ENCODE assay signal across 18 cellular contexts in the genomic region with DNA sequence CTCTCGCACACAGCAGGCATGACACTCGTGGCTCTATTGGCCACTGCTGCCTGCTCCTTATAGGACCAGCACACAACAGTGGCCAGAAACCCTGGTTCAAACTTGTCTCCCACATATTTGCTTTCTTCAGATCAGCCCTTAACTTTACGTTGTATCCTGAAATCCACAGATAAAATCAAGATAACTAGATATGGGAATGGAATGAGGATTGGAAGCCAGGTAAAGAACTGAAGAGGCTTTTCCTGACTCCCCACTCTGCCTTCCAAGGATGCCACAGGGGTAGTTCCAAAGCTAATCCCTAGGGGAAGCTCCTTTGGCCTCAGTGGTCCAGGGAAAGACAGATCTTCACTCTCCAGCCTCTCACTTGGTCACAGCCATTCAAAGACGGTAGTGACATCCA.
"Had no signal": no experiment of that assay in that cellular context is flagged by ENCODE, and none has a peak within 500 bp of the region (broad histone marks: within the 10 kb centered on the region; RNA-seq: fewer than 3 reads in every experiment).

No MANE protein-coding gene starts in this region.

- H3K36me3 Mint-ChIP-seq: WTC11 had no signal

- H3K27ac Mint-ChIP-seq: activated CD8-positive, alpha-beta T cell treated with anti-CD3 and anti-CD28 coated beads, Interleukin-2, amount 10 ng/mL, durations not matched to agents 7 days and 5 days; activated naive CD4-positive, alpha-beta T cell treated with anti-CD3 and anti-CD28 coated beads for 36 hours; naive thymus-derived CD8-positive, alpha-beta T cell; neural progenitor cell; T-cell had no signal

- H3K9me3 ChIP-seq: body of pancreas, sigmoid colon, spleen, thyroid gland, upper lobe of right lung had no signal

- ATAC-seq: activated CD8-positive, alpha-beta T cell treated with anti-CD3 and anti-CD28 coated beads, Interleukin-2, amount 10 ng/mL, durations not matched to agents 7 days and 5 days; body of pancreas; foreskin keratinocyte; left lobe of liver; naive thymus-derived CD8-positive, alpha-beta T cell; T-cell; upper lobe of right lung; WTC11 had no signal

- H3K27me3 Mint-ChIP-seq: naive thymus-derived CD8-positive, alpha-beta T cell; T-cell had no signal

- H3K4me3 Mint-ChIP-seq: activated CD8-positive, alpha-beta T cell treated with anti-CD3 and anti-CD28 coated beads, Interleukin-2, amount 10 ng/mL, durations not matched to agents 7 days and 5 days; activated naive CD4-positive, alpha-beta T cell treated with anti-CD3 and anti-CD28 coated beads for 36 hours; immature natural killer cell; naive thymus-derived CD8-positive, alpha-beta T cell; neural progenitor cell; WTC11 had no signal

- DNase-seq: activated CD8-positive, alpha-beta T cell treated with anti-CD3 and anti-CD28 coated beads, Interleukin-2, amount 10 ng/mL, durations not matched to agents 7 days and 5 days; activated effector memory CD4-positive, alpha-beta T cell treated with Interleukin-2 at 50 U/mL for 16 hours; activated naive CD4-positive, alpha-beta T cell treated with anti-CD3 and anti-CD28 coated beads for 36 hours; anterior cingulate cortex; body of pancreas; foreskin keratinocyte; immature natural killer cell; naive thymus-derived CD8-positive, alpha-beta T cell; sigmoid colon; spleen; stimulated activated CD4-positive, alpha-beta T cell treated with anti-CD3 and anti-CD28 coated beads, Interleukin-4, amount 100 ng/mL, for 1 hour; stimulated activated naive CD4-positive, alpha-beta T cell treated with Interleukin-2 at 50 U/mL for 16 hours; T-cell; thyroid gland; upper lobe of right lung had no signal

- H3K9me3 Mint-ChIP-seq: activated naive CD4-positive, alpha-beta T cell treated with anti-CD3 and anti-CD28 coated beads for 36 hours; immature natural killer cell; naive thymus-derived CD8-positive, alpha-beta T cell; neural progenitor cell; T-cell; WTC11 had no signal
